8 cellular contexts compared by ENCODE assay signal in the genomic region with DNA sequence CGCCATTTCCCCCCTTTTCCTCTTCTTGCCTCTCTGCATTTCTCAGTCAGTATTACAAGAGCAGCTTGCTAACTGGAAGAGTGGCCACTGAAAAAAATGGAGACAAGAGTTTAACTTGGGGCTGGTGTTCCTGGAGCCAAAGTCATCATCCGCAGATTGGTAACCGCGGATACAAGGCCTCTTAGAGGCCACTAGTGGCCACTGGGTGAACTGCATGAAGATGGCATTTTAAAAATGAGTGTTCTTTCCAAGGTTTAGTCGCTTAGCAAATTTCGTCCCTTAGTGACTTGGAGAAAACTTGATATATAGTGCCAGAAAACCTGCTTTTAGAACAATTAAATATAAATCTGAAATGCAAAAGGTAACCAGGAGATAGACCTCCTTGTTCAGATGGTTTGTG. TPM values are rescaled to one million over a fixed set of nuclear protein-coding genes. Genes with fewer than 3 reads are reported as not detected.
DNase-seq lines count a peak whose midpoint lies in the region; ATAC-seq and TF ChIP-seq lines count a peak whose summit lies in the region.

No MANE protein-coding gene starts in this region.

- no peak overlapping the region for H3K4me3 Mint-ChIP-seq in activated B cell treated with CpG ODN at 0.5 μM for 24 hours

- intact Hi-C loops in activated B cell treated with CpG ODN at 0.5 μM for 24 hours (cut with micrococcal nuclease), result loop anchor here (1.0 to 2.0 kb wide), 5 partner anchors 15 to 258 kb away; no protein-coding TSS in a partner anchor

- no peaks in the 10 kb centered on the region for H3K36me3 ChIP-seq in Loucy (ENCODE audit: insufficient read depth, low read length)

- H3K27me3 Mint-ChIP-seq in activated B cell treated with CpG ODN at 0.5 μM for 24 hours, result peaks cover 29% of the 10 kb centered on the region

- TF ChIP-seq CTCF in Loucy (conservative IDR thresholded peaks at IDR 0.05; ENCODE audit: low read length) (peak; percentile 88), activated B cell treated with CpG ODN at 0.5 μM for 24 hours (IDR thresholded peaks at IDR 0.05) (peak; percentile 63)

- H3K9me2 ChIP-seq in Loucy (replicated peaks; ENCODE audit: low read depth, low read length), result no peaks in the 10 kb centered on the region

- ATAC-seq in activated B cell treated with CpG ODN at 0.5 μM for 24 hours (ENCODE audit: low read depth) (peak; percentile 35), HG03135 (IDR thresholded peaks at IDR 0.05; ENCODE audit: unreplicated experiment) (no peak), HG03520 (IDR thresholded peaks at IDR 0.05; ENCODE audit: unreplicated experiment) (no peak)

- H3K27ac Mint-ChIP-seq in activated B cell treated with CpG ODN at 0.5 μM for 24 hours, result no peak overlapping the region

- H3K9me3 Mint-ChIP-seq in activated B cell treated with CpG ODN at 0.5 μM for 24 hours, result no peaks in the 10 kb centered on the region

- POLR2A ChIA-PET in activated B cell treated with CpG ODN at 0.5 μM for 24 hours (lab: Charles Lee), result no interaction called here

- CTCF ChIA-PET in activated B cell treated with CpG ODN at 0.5 μM for 24 hours (lab: Charles Lee), result interaction anchor here (1.1 kb wide), 2 partner anchors 179 to 231 kb away, joined by 3 to 4 read pairs; no protein-coding TSS in a partner anchor

- no peaks in the 10 kb centered on the region for H3K79me2 ChIP-seq in Loucy (ENCODE audit: insufficient read depth, low read length)

- H3K4me1 Mint-ChIP-seq in activated B cell treated with CpG ODN at 0.5 μM for 24 hours, result peaks cover 19% of the 10 kb centered on the region

- H3K4me1 ChIP-seq in Loucy (ENCODE audit: insufficient read depth, low read length, poor library complexity, severe bottlenecking), result no peaks in the 10 kb centered on the region

- no peak overlapping the region for H3K4me2 ChIP-seq in Loucy (ENCODE audit: low read depth, low read length, poor library complexity, severe bottlenecking)

- no peaks in the 10 kb centered on the region for H3F3A ChIP-seq in Loucy (ENCODE audit: low read depth)

- no peak overlapping the region for H3K9ac ChIP-seq in Loucy (ENCODE audit: low read depth, low read length, poor library complexity, severe bottlenecking)

- H2AFZ ChIP-seq in Loucy (ENCODE audit: low read length), result no peak overlapping the region

- DNase-seq in activated CD8-positive, alpha-beta memory T cell treated with anti-CD3 and anti-CD28 coated beads, Interleukin-2, amount 50 U/mL, for 4 hours, result peak; percentile 31
- DNase-seq in activated CD8-positive, alpha-beta memory T cell treated with anti-CD3 and anti-CD28 coated beads, Interleukin-2, amount 50 U/mL, for 48 hours, result no peak
- DNase-seq in activated B cell treated with CpG ODN at 0.5 μM for 24 hours (no peak), globus pallidus (ENCODE audit: low spot score) (peak; percentile 31), pulmonary artery endothelial cell (ENCODE audit: low read depth, low spot score) (peak; percentile 7)

- H3K4me3 ChIP-seq in Loucy (ENCODE audit: low read length, poor library complexity, severe bottlenecking), result no peak overlapping the region

- peaks cover 16% of the 10 kb centered on the region for H3K27me3 ChIP-seq in Loucy (ENCODE audit: insufficient read depth, low read length, poor library complexity, severe bottlenecking)

- no peaks in the 10 kb centered on the region for H3K36me3 Mint-ChIP-seq in activated B cell treated with CpG ODN at 0.5 μM for 24 hours (ENCODE audit: low read depth)

- H3K9me3 ChIP-seq in Loucy (ENCODE audit: insufficient read depth, low read depth, low read length), result no peaks in the 10 kb centered on the region

- H4K20me1 ChIP-seq in Loucy (ENCODE audit: insufficient read depth, low read length, poor library complexity, severe bottlenecking), result no peaks in the 10 kb centered on the region

RNA-seq across cellular contexts. Expression of a gene that starts 4.8 kb away (rescaled TPM):
- total RNA-seq in activated B cell treated with CpG ODN at 0.5 μM for 24 hours, result 0.69 and 0.75 TPM in 2 replicates
- total RNA-seq in pulmonary artery endothelial cell, result not detected in 2 replicates

Comparison
In these comparisons a context has a peak if more than half of its experiments do, and no peak if none do; other contexts are left out.
1. DNase-seq: peak in activated CD8-positive, alpha-beta memory T cell treated with anti-CD3 and anti-CD28 coated beads, Interleukin-2, amount 50 U/mL, for 4 hours (single experiment), globus pallidus (single experiment) and pulmonary artery endothelial cell (single experiment); none in activated CD8-positive, alpha-beta memory T cell treated with anti-CD3 and anti-CD28 coated beads, Interleukin-2, amount 50 U/mL, for 48 hours (single experiment) and activated B cell treated with CpG ODN at 0.5 μM for 24 hours (single experiment).